In the genomic region with DNA sequence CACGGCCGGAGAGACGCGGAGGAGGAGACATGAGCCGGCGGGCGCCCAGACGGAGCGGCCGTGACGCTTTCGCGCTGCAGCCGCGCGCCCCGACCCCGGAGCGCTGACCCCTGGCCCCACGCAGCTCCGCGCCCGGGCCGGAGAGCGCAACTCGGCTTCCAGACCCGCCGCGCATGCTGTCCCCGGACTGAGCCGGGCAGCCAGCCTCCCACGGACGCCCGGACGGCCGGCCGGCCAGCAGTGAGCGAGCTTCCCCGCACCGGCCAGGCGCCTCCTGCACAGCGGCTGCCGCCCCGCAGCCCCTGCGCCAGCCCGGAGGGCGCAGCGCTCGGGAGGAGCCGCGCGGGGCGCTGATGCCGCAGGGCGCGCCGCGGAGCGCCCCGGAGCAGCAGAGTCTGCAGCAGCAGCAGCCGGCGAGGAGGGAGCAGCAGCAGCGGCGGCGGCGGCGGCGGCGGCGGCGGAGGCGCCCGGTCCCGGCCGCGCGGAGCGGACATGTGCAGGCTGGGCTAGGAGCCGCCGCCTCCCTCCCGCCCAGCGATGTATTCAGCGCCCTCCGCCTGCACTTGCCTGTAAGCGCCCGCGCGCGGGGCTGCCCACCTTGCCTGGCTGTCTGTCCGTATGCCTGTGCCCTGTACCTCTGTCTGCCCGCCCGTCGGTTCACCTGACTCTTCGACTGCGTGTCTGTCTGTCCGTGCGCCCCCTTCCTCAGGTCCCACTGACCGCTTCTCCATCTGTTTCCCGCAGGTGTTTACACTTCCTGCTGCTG, we compare ENCODE assay signal across 8 cellular contexts. TPM values are rescaled to one million over a fixed set of nuclear protein-coding genes. Genes with fewer than 3 reads are reported as not detected.
DNase-seq lines count a peak whose midpoint lies in the region; ATAC-seq and TF ChIP-seq lines count a peak whose summit lies in the region.

No MANE protein-coding gene starts in this region.

- ATAC-seq in CD4-positive, alpha-beta T cell (ENCODE audit: poor library complexity) = peak; percentile 61
- ATAC-seq in GM19328 (IDR thresholded peaks at IDR 0.05; ENCODE audit: unreplicated experiment) (peak; percentile 10), Right ventricle myocardium superior (ENCODE audit: poor library complexity) (peak; percentile 33), HG02870 (IDR thresholded peaks at IDR 0.05; ENCODE audit: unreplicated experiment) (no peak)
- ATAC-seq in activated T-cell treated with anti-CD3 and anti-CD28 coated beads, Interleukin-2, amount 50 U/mL, for 72 hours (replicated peaks in 1 of 2) = peak; percentile 51 to 57

- TF ChIP-seq POLR2A in prostate gland (IDR thresholded peaks at IDR 0.05) = no peak

- H3K27me3 ChIP-seq in CD4-positive, alpha-beta T cell (ENCODE audit: control insufficient read depth, insufficient read depth, low read length) = peaks cover 24% of the 10 kb centered on the region
- no peaks in the 10 kb centered on the region for H3K27me3 ChIP-seq in prostate gland (replicated peaks; ENCODE audit: insufficient read depth)

- no peaks in the 10 kb centered on the region for H3K36me3 Mint-ChIP-seq in CD4-positive, alpha-beta T cell (ENCODE audit: low read depth)
- no peaks in the 10 kb centered on the region for H3K36me3 Mint-ChIP-seq in activated T-cell treated with anti-CD3 and anti-CD28 coated beads, Interleukin-2, amount 50 U/mL, for 72 hours (ENCODE audit: insufficient read depth in 2 of 2)

- H3K4me1 ChIP-seq in prostate gland (replicated peaks) = peaks cover 19% of the 10 kb centered on the region

- CTCF ChIA-PET in CD4-positive, alpha-beta T cell (lab: Charles Lee) = no interaction called here

- POLR2A ChIA-PET in CD4-positive, alpha-beta T cell (lab: Charles Lee) = interaction anchor here (1.0 to 2.1 kb wide), 2 partner anchors 14 to 32 kb away, joined by 3 to 12 read pairs; a partner anchor contains a TSS

- H3K27ac ChIP-seq in CD4-positive, alpha-beta T cell (ENCODE audit: low read depth, low read length) = no peak overlapping the region
- no peak overlapping the region for H3K27ac ChIP-seq in prostate gland

- peak overlapping the region; percentile 17 to 32 for H3K4me3 ChIP-seq in prostate gland

- TF ChIP-seq CTCF in CD4-positive, alpha-beta T cell (IDR thresholded peaks at IDR 0.05) = no peak
- TF ChIP-seq CTCF in prostate gland (IDR thresholded peaks at IDR 0.05) = no peak

- peak overlapping the region; percentile 74 for H3K4me3 Mint-ChIP-seq in CD4-positive, alpha-beta T cell
- peak overlapping the region; percentile 64 to 78 for H3K4me3 Mint-ChIP-seq in activated T-cell treated with anti-CD3 and anti-CD28 coated beads, Interleukin-2, amount 50 U/mL, for 72 hours

- 1% methylated on average over 73 of the region's 99 CpGs for WGBS in prostate gland

- in situ Hi-C loops in KBM-7 (cut with MboI; ENCODE audit: low pct_unique_long_range_greater_than_20kb, low sequenced_read_pairs) = no loop called here

- no peaks in the 10 kb centered on the region for H3K9me3 ChIP-seq in CD4-positive, alpha-beta T cell (ENCODE audit: control insufficient read depth, low read length)
- no peaks in the 10 kb centered on the region for H3K9me3 ChIP-seq in prostate gland

- no peaks in the 10 kb centered on the region for H3K9me3 Mint-ChIP-seq in CD4-positive, alpha-beta T cell
- H3K9me3 Mint-ChIP-seq in activated T-cell treated with anti-CD3 and anti-CD28 coated beads, Interleukin-2, amount 50 U/mL, for 72 hours = no peaks in the 10 kb centered on the region

- peaks cover 35% of the 10 kb centered on the region for H3K27me3 Mint-ChIP-seq in CD4-positive, alpha-beta T cell
- H3K27me3 Mint-ChIP-seq in activated T-cell treated with anti-CD3 and anti-CD28 coated beads, Interleukin-2, amount 50 U/mL, for 72 hours (ENCODE audit: low read depth) = peaks cover 20% of the 10 kb centered on the region

- no peaks in the 10 kb centered on the region for H3K36me3 ChIP-seq in prostate gland

- intact Hi-C loops in CD4-positive, alpha-beta T cell (cut with DNase I, micrococcal nuclease) = loop anchor here in 1 of 2 experiments (5.0 kb wide), 2 partner anchors 872 to 1277 kb away; no protein-coding TSS in a partner anchor
- intact Hi-C loops in Right ventricle myocardium superior (cut with DNase I) = loop anchor here (2.0 to 10.0 kb wide), 4 partner anchors 205 to 625 kb away; no protein-coding TSS in a partner anchor
- intact Hi-C loops in prostate gland (cut with DNase I) = loop anchor here (2.0 to 5.0 kb wide), 4 partner anchors 211 to 622 kb away; no protein-coding TSS in a partner anchor

- DNase-seq in CD4-positive, alpha-beta T cell = peak in 3 of 10 experiments; percentile 20 to 34 (median 28)
- DNase-seq in KBM-7 (peak; percentile 36), Right ventricle myocardium superior (peak; percentile 56), prostate gland (ENCODE audit: low spot score) (no peak), OCI-M2 (lab: John Stamatoyannopoulos, UW; ENCODE audit: unreplicated experiment) (no peak)
- peak; percentile 49 to 53 for DNase-seq in activated T-cell treated with anti-CD3 and anti-CD28 coated beads, Interleukin-2, amount 50 U/mL, for 72 hours

- no peak overlapping the region for H3K27ac Mint-ChIP-seq in CD4-positive, alpha-beta T cell
- H3K27ac Mint-ChIP-seq in activated T-cell treated with anti-CD3 and anti-CD28 coated beads, Interleukin-2, amount 50 U/mL, for 72 hours = no peak overlapping the region

- H3K4me1 Mint-ChIP-seq in CD4-positive, alpha-beta T cell (ENCODE audit: low read depth) = peaks cover 17% of the 10 kb centered on the region
- peaks cover 12% of the 10 kb centered on the region for H3K4me1 Mint-ChIP-seq in activated T-cell treated with anti-CD3 and anti-CD28 coated beads, Interleukin-2, amount 50 U/mL, for 72 hours (ENCODE audit: low read depth)

RNA-seq across cellular contexts. Expression of a gene that starts 0.4 kb away (rescaled TPM):
- under 1 TPM; 0.31 to 0.33 TPM for total RNA-seq in CD4-positive, alpha-beta T cell
- total RNA-seq in activated T-cell treated with anti-CD3 and anti-CD28 coated beads, Interleukin-2, amount 50 U/mL, for 72 hours = under 1 TPM; 0.12 to 0.17 TPM
- total RNA-seq in Right ventricle myocardium superior (5.8 TPM), prostate gland (under 1 TPM; 0.41 to 0.51 TPM)

RNA-seq across cellular contexts. Expression of a gene that starts 32.2 kb away (rescaled TPM):
- 1,000 to 10,000 TPM; 1,243 to 1,379 TPM for total RNA-seq in CD4-positive, alpha-beta T cell
- total RNA-seq in activated T-cell treated with anti-CD3 and anti-CD28 coated beads, Interleukin-2, amount 50 U/mL, for 72 hours = 1,000 to 10,000 TPM; 2,044 to 2,227 TPM
- 342 TPM for total RNA-seq in Right ventricle myocardium superior
- total RNA-seq in prostate gland = 100 to 1,000 TPM; 397 to 544 TPM

Comparison
In these comparisons a context has a peak if more than half of its experiments do, and no peak if none do; other contexts are left out.
1. DNase-seq: peak in KBM-7 (single experiment), activated T-cell treated with anti-CD3 and anti-CD28 coated beads, Interleukin-2, amount 50 U/mL, for 72 hours (2 of 2) and Right ventricle myocardium superior (single experiment); none in prostate gland (single experiment) and OCI-M2 (single experiment).